ENCODE assay signal across 8 cellular contexts in the genomic region with DNA sequence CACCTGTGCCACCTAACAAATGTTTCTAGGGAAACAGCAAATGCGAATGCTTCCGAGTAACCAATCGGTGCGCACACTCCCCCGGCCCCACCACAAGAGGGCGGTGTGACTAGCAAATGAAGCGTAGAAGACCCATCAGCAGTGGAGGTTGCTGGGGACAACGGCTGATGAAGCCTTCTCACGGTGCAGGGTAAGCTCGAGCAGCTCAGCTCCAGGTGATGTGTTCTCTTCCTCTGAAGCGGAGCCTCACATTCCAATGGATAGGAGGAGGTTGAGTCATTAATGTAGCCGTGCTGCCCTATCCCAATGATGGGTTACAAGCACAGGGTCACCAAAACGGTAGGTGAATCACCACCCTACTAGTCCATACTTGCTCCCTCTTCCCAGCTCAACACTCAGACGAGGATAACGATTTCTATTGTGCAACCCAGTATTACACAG.
DNase-seq lines count a peak whose midpoint lies in the region; ATAC-seq and TF ChIP-seq lines count a peak whose summit lies in the region.

No MANE protein-coding gene starts in this region.

- no peak overlapping the region for H3K27ac ChIP-seq in AG04450 (ENCODE audit: low read depth, low read length)

- DNase-seq in AG04450 (ENCODE audit: low read depth, low spot score) (no peak), GM20000 (ENCODE audit: low spot score) (peak; percentile 58), NOMO-1 (lab: John Stamatoyannopoulos, UW; ENCODE audit: unreplicated experiment in 2 of 2) (peak; percentile 52 to 53), hepatic stellate cell (ENCODE audit: low spot score) (peak; percentile 72)
- peak; percentile 44 for DNase-seq in activated naive CD4-positive, alpha-beta T cell treated with anti-CD3 and anti-CD28 coated beads, Interleukin-2, amount 50 U/mL, for 16 hours
- DNase-seq in stimulated activated CD4-positive, alpha-beta T cell treated with anti-CD3 and anti-CD28 coated beads, Interleukin-4, amount 100 ng/mL, for 4 hours, result peak; percentile 8 to 39

- CTCF ChIA-PET in AG04450 (lab: Charles Lee), result interaction anchor here (0.8 to 1.3 kb wide), 8 partner anchors 9 to 283 kb away, joined by 3 to 6 read pairs (median 3); no protein-coding TSS in a partner anchor

- H3K27me3 ChIP-seq in AG04450 (ENCODE audit: control insufficient read depth, insufficient read depth, low read length), result peaks cover 2% of the 10 kb centered on the region

- H3K9me3 ChIP-seq in AG04450 (ENCODE audit: control insufficient read depth, insufficient read depth, low read length), result peaks cover 7% of the 10 kb centered on the region; the same call in 1 of the 2 replicates

- TF ChIP-seq CTCF in AG04450 (IDR thresholded peaks at IDR 0.05; ENCODE audit: low read depth, low read length) (peak; percentile 61), GM20000 (IDR thresholded peaks at IDR 0.05; ENCODE audit: extremely low read depth, missing control alignments) (peak; percentile 30)

- ATAC-seq in GM18870 (IDR thresholded peaks at IDR 0.05; ENCODE audit: unreplicated experiment) (no peak), GM21529 (IDR thresholded peaks at IDR 0.05; ENCODE audit: unreplicated experiment) (no peak)

- no peak overlapping the region for H3K4me3 ChIP-seq in AG04450 (ENCODE audit: low read depth, low read length)

- POLR2A ChIA-PET in AG04450 (lab: Yijun Ruan, JAX), result no interaction called here
